1 cellular context compared by ENCODE assay signal in the genomic region with DNA sequence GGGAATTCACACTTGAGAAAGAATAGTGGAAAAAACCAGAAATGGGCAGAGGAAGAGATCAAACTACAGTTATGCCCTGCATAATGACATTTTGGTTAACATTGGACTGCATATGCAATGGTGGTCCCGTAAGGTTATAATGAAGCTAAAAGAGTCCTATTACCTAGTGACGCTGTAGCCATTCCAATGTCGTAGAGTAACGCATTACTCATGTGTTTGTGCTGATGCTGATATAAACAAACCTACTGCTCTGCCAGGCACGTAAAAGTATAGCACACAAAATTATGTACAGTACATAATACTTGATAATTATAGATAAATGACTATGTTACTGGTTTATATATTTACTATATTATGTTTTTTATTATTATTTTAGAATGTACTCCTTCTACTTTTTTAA.
TF ChIP-seq lines count a peak whose summit lies in the region.

No MANE protein-coding gene starts in this region.

TF ChIP-seq in IMR-90, 13 proteins besides CTCF, POLR2A, EP300 and RAD21 (continued from another document):
- TF ChIP-seq MXI1 (IDR thresholded peaks at IDR 0.05; ENCODE audit: borderline replicate concordance, low read depth, low read length) (no peak), SMC3 (IDR thresholded peaks at IDR 0.05; ENCODE audit: low read depth, low read length) (no peak), NFE2L2 (IDR thresholded peaks at IDR 0.05; ENCODE audit: low read depth, low read length) (no peak)
